Comparison of ENCODE assay signal across 8 cellular contexts in genomic region chr5:171387970-171388815, GRCh38. TPM values are rescaled to one million over a fixed set of nuclear protein-coding genes. Genes with fewer than 3 reads are reported as not detected.
DNase-seq lines count a peak whose midpoint lies in the region; ATAC-seq and TF ChIP-seq lines count a peak whose summit lies in the region.

No MANE protein-coding gene starts in this region.

- H4K20me1 ChIP-seq in SU-DHL-6 (ENCODE audit: low read depth, low read length) = peaks cover 46% of the 10 kb centered on the region

- H3K9ac ChIP-seq in SU-DHL-6 (ENCODE audit: low read length) = peak overlapping the region; percentile 84

- H3K27me3 Mint-ChIP-seq in type B pancreatic cell = peaks cover 12% of the 10 kb centered on the region

- no peaks in the 10 kb centered on the region for H3K9me3 ChIP-seq in SU-DHL-6 (ENCODE audit: insufficient read depth, low read length)

- peak overlapping the region; percentile 99 for H3K27ac Mint-ChIP-seq in type B pancreatic cell

- H3K4me2 ChIP-seq in SU-DHL-6 (ENCODE audit: low read depth, low read length, poor library complexity, severe bottlenecking) = peak overlapping the region; percentile 81

- intact Hi-C loops in cardiac septum (cut with DNase I) (loop anchor here (5.0 kb wide), 1 partner anchor 619 kb away; the partner anchor contains the start of gene FBXW11), posterior cingulate gyrus (cut with DNase I) (no loop called here)

- H3F3A ChIP-seq in SU-DHL-6 (ENCODE audit: insufficient read depth) = peaks cover 33% of the 10 kb centered on the region; the same call in 1 of the 2 replicates

- peak; percentile 34 for ATAC-seq in GM21576 (IDR thresholded peaks at IDR 0.05; ENCODE audit: unreplicated experiment)

- H3K27ac ChIP-seq in SU-DHL-6 (ENCODE audit: low read depth, low read length) = peak overlapping the region; percentile 72

- H3K36me3 Mint-ChIP-seq in type B pancreatic cell = peaks cover 40% of the 10 kb centered on the region

- no peaks in the 10 kb centered on the region for H3K9me2 ChIP-seq in SU-DHL-6 (replicated peaks; ENCODE audit: insufficient read depth, low read length)

- H3K4me1 Mint-ChIP-seq in type B pancreatic cell (ENCODE audit: unreplicated experiment) = peaks cover 20% of the 10 kb centered on the region

- H3K4me3 Mint-ChIP-seq in type B pancreatic cell = peak overlapping the region; percentile 98

- DNase-seq in EH (ENCODE audit: low read depth) (peak; percentile 82), KG1 (lab: John Stamatoyannopoulos, UW) (peak; percentile 74), cardiac septum (ENCODE audit: low spot score) (peak; percentile 87), posterior cingulate gyrus (peak; percentile 61 to 96 (median 78)), type B pancreatic cell (ENCODE audit: extremely low spot score, unreplicated experiment) (peak; percentile 85)
- DNase-seq in activated naive CD8-positive, alpha-beta T cell treated with anti-CD3 and anti-CD28 coated beads, Interleukin-2, amount 50 U/mL, for 16 hours (ENCODE audit: low read depth, low spot score) = peak; percentile 72

- H3K27me3 ChIP-seq in SU-DHL-6 (ENCODE audit: low read length) = no peaks in the 10 kb centered on the region

- H3K9me3 Mint-ChIP-seq in type B pancreatic cell = no peaks in the 10 kb centered on the region

- H3K4me3 ChIP-seq in SU-DHL-6 (ENCODE audit: insufficient read depth, low read length, poor library complexity, severe bottlenecking) = peak overlapping the region; percentile 63

- no peak overlapping the region for H2AFZ ChIP-seq in SU-DHL-6 (ENCODE audit: low read depth, low read length, severe bottlenecking)

- no peak for TF ChIP-seq CTCF in SU-DHL-6 (IDR thresholded peaks at IDR 0.05; ENCODE audit: insufficient read depth, low read length, poor library complexity, severe bottlenecking)
- TF ChIP-seq CTCF in type B pancreatic cell (conservative IDR thresholded peaks at IDR 0.05) = no peak

- H3K79me2 ChIP-seq in SU-DHL-6 (ENCODE audit: insufficient read depth, low read length) = peaks cover 55% of the 10 kb centered on the region

- H3K36me3 ChIP-seq in SU-DHL-6 (ENCODE audit: low read length) = peaks cover 37% of the 10 kb centered on the region

RNA-seq across cellular contexts. Expression of gene NPM1, which starts 0.5 kb away (rescaled TPM):
- total RNA-seq in cardiac septum (412 TPM), type B pancreatic cell (ENCODE audit: low replicate concordance) (1,253 and 1,650 TPM in 2 replicates)

RNA-seq across cellular contexts. Expression of gene FGF18, which starts 31.3 kb away (rescaled TPM):
- total RNA-seq in cardiac septum (22.4 TPM), type B pancreatic cell (ENCODE audit: low replicate concordance) (1.7 and 3.2 TPM in 2 replicates)

Comparison
In these comparisons a context has a peak if more than half of its experiments do, and no peak if none do; other contexts are left out.
1. Peak in every context shown above with its lines: DNase-seq, ATAC-seq, H3K4me3 ChIP-seq and H3K27ac ChIP-seq.